1 cellular context compared by ENCODE assay signal in the genomic region with DNA sequence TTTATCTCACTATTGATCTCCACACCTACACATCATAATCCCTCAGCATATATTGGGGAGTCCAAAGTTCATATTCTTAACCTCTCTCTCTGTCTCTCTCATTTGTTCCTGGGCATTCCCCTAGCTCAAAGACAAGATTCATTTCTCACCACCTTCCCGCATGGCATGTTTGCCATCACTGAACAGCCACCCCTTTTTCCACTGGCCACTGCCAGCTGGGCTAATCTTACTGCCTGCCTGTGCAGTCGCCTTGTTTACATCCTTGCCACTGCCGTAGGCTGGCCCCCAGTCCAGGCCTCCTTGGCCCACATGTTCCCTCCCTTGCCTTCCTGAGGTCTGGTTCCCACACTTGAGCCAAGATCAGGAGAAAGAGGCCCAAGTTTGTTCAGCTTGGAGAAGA.
A peak's percentile ranks its signal among the peaks of the same experiment; 100 is the strongest.
TF ChIP-seq lines count a peak whose summit lies in the region.

No MANE protein-coding gene starts in this region.

TF ChIP-seq in HepG2, 621 proteins besides CTCF, POLR2A, EP300 and RAD21 (continued from another document and continues in another):
- 0 out of 2 replicates have a peak, but pooled peaks have one; percentile 31 for TF ChIP-seq HDAC1 (CRISPR knock-in tag; IDR thresholded peaks at IDR 0.05)
- TF ChIP-seq, protein P1, sequence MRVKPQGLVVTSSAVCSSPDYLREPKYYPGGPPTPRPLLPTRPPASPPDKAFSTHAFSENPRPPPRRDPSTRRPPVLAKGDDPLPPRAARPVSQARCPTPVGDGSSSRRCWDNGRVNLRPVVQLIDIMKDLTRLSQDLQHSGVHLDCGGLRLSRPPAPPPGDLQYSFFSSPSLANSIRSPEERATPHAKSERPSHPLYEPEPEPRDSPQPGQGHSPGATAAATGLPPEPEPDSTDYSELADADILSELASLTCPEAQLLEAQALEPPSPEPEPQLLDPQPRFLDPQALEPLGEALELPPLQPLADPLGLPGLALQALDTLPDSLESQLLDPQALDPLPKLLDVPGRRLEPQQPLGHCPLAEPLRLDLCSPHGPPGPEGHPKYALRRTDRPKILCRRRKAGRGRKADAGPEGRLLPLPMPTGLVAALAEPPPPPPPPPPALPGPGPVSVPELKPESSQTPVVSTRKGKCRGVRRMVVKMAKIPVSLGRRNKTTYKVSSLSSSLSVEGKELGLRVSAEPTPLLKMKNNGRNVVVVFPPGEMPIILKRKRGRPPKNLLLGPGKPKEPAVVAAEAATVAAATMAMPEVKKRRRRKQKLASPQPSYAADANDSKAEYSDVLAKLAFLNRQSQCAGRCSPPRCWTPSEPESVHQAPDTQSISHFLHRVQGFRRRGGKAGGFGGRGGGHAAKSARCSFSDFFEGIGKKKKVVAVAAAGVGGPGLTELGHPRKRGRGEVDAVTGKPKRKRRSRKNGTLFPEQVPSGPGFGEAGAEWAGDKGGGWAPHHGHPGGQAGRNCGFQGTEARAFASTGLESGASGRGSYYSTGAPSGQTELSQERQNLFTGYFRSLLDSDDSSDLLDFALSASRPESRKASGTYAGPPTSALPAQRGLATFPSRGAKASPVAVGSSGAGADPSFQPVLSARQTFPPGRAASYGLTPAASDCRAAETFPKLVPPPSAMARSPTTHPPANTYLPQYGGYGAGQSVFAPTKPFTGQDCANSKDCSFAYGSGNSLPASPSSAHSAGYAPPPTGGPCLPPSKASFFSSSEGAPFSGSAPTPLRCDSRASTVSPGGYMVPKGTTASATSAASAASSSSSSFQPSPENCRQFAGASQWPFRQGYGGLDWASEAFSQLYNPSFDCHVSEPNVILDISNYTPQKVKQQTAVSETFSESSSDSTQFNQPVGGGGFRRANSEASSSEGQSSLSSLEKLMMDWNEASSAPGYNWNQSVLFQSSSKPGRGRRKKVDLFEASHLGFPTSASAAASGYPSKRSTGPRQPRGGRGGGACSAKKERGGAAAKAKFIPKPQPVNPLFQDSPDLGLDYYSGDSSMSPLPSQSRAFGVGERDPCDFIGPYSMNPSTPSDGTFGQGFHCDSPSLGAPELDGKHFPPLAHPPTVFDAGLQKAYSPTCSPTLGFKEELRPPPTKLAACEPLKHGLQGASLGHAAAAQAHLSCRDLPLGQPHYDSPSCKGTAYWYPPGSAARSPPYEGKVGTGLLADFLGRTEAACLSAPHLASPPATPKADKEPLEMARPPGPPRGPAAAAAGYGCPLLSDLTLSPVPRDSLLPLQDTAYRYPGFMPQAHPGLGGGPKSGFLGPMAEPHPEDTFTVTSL (CRISPR knock-in tag; IDR thresholded peaks at IDR 0.05; ENCODE audit: borderline replicate concordance), result peak; percentile 60; the same call in 1 of the 2 replicates
- TF ChIP-seq, protein P2, sequence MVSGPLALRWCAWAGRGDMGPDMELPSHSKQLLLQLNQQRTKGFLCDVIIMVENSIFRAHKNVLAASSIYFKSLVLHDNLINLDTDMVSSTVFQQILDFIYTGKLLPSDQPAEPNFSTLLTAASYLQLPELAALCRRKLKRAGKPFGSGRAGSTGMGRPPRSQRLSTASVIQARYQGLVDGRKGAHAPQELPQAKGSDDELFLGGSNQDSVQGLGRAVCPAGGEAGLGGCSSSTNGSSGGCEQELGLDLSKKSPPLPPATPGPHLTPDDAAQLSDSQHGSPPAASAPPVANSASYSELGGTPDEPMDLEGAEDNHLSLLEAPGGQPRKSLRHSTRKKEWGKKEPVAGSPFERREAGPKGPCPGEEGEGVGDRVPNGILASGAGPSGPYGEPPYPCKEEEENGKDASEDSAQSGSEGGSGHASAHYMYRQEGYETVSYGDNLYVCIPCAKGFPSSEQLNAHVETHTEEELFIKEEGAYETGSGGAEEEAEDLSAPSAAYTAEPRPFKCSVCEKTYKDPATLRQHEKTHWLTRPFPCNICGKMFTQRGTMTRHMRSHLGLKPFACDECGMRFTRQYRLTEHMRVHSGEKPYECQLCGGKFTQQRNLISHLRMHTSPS (CRISPR knock-in tag; IDR thresholded peaks at IDR 0.05; ENCODE audit: low read depth), result peak; percentile 83
- peak; percentile 93 for TF ChIP-seq PITX1 (CRISPR knock-in tag; IDR thresholded peaks at IDR 0.05)
- no peak for TF ChIP-seq ZNF451 (CRISPR knock-in tag; IDR thresholded peaks at IDR 0.05)
- TF ChIP-seq SAP130 (CRISPR knock-in tag; IDR thresholded peaks at IDR 0.05; ENCODE audit: low read depth), result no peak
- TF ChIP-seq SAFB2 (CRISPR knock-in tag; IDR thresholded peaks at IDR 0.05; ENCODE audit: borderline replicate concordance, low read depth), result no peak
- TF ChIP-seq IKZF4 (CRISPR knock-in tag; IDR thresholded peaks at IDR 0.05; ENCODE audit: borderline replicate concordance, low read depth, not compliant biosample characterization), result no peak
- no peak for TF ChIP-seq ZBTB21 (CRISPR knock-in tag; IDR thresholded peaks at IDR 0.05)
- TF ChIP-seq ZBTB26 (CRISPR knock-in tag; IDR thresholded peaks at IDR 0.05; ENCODE audit: borderline replicate concordance), result no peak
- peak; percentile 87 for TF ChIP-seq HNF4A (CRISPR knock-in tag; IDR thresholded peaks at IDR 0.05)
- no peak for TF ChIP-seq ZNF567 (CRISPR knock-in tag; IDR thresholded peaks at IDR 0.05; ENCODE audit: borderline replicate concordance)
- no peak for TF ChIP-seq SOX6 (IDR thresholded peaks at IDR 0.05)
- TF ChIP-seq SOX6 (CRISPR knock-in tag; IDR thresholded peaks at IDR 0.05), result peak; percentile 23; the same call in 1 of the 2 replicates
- TF ChIP-seq, protein P3, sequence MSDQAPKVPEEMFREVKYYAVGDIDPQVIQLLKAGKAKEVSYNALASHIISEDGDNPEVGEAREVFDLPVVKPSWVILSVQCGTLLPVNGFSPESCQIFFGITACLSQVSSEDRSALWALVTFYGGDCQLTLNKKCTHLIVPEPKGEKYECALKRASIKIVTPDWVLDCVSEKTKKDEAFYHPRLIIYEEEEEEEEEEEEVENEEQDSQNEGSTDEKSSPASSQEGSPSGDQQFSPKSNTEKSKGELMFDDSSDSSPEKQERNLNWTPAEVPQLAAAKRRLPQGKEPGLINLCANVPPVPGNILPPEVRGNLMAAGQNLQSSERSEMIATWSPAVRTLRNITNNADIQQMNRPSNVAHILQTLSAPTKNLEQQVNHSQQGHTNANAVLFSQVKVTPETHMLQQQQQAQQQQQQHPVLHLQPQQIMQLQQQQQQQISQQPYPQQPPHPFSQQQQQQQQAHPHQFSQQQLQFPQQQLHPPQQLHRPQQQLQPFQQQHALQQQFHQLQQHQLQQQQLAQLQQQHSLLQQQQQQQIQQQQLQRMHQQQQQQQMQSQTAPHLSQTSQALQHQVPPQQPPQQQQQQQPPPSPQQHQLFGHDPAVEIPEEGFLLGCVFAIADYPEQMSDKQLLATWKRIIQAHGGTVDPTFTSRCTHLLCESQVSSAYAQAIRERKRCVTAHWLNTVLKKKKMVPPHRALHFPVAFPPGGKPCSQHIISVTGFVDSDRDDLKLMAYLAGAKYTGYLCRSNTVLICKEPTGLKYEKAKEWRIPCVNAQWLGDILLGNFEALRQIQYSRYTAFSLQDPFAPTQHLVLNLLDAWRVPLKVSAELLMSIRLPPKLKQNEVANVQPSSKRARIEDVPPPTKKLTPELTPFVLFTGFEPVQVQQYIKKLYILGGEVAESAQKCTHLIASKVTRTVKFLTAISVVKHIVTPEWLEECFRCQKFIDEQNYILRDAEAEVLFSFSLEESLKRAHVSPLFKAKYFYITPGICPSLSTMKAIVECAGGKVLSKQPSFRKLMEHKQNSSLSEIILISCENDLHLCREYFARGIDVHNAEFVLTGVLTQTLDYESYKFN (CRISPR knock-in tag; conservative IDR thresholded peaks at IDR 0.05), result peak; percentile 53
- TF ChIP-seq ZEB1 (IDR thresholded peaks at IDR 0.05; ENCODE audit: insufficient replicate concordance, low read depth), result no peak
- TF ChIP-seq, protein P4, sequence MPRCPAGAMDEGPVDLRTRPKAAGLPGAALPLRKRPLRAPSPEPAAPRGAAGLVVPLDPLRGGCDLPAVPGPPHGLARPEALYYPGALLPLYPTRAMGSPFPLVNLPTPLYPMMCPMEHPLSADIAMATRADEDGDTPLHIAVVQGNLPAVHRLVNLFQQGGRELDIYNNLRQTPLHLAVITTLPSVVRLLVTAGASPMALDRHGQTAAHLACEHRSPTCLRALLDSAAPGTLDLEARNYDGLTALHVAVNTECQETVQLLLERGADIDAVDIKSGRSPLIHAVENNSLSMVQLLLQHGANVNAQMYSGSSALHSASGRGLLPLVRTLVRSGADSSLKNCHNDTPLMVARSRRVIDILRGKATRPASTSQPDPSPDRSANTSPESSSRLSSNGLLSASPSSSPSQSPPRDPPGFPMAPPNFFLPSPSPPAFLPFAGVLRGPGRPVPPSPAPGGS (CRISPR knock-in tag; IDR thresholded peaks at IDR 0.05), result no peak
- TF ChIP-seq ZNF724P (CRISPR knock-in tag; IDR thresholded peaks at IDR 0.05; ENCODE audit: borderline replicate concordance), result no peak
- no peak for TF ChIP-seq ZNF891 (CRISPR knock-in tag; IDR thresholded peaks at IDR 0.05)
- TF ChIP-seq ZNF772 (CRISPR knock-in tag; IDR thresholded peaks at IDR 0.05), result no peak
- TF ChIP-seq, protein P5, sequence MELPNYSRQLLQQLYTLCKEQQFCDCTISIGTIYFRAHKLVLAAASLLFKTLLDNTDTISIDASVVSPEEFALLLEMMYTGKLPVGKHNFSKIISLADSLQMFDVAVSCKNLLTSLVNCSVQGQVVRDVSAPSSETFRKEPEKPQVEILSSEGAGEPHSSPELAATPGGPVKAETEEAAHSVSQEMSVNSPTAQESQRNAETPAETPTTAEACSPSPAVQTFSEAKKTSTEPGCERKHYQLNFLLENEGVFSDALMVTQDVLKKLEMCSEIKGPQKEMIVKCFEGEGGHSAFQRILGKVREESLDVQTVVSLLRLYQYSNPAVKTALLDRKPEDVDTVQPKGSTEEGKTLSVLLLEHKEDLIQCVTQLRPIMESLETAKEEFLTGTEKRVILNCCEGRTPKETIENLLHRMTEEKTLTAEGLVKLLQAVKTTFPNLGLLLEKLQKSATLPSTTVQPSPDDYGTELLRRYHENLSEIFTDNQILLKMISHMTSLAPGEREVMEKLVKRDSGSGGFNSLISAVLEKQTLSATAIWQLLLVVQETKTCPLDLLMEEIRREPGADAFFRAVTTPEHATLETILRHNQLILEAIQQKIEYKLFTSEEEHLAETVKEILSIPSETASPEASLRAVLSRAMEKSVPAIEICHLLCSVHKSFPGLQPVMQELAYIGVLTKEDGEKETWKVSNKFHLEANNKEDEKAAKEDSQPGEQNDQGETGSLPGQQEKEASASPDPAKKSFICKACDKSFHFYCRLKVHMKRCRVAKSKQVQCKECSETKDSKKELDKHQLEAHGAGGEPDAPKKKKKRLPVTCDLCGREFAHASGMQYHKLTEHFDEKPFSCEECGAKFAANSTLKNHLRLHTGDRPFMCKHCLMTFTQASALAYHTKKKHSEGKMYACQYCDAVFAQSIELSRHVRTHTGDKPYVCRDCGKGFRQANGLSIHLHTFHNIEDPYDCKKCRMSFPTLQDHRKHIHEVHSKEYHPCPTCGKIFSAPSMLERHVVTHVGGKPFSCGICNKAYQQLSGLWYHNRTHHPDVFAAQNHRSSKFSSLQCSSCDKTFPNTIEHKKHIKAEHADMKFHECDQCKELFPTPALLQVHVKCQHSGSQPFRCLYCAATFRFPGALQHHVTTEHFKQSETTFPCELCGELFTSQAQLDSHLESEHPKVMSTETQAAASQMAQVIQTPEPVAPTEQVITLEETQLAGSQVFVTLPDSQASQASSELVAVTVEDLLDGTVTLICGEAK (IDR thresholded peaks at IDR 0.05), result no peak
- TF ChIP-seq, protein P5 (CRISPR knock-in tag; IDR thresholded peaks at IDR 0.05), result no peak
- TF ChIP-seq SOX13 (IDR thresholded peaks at IDR 0.05), result no peak
- peak in 1 of 2 experiments; percentile 47; a peak in 2 of 4 replicates for TF ChIP-seq SOX13 (CRISPR knock-in tag; conservative IDR thresholded peaks at IDR 0.05 in 1 of 2, IDR thresholded peaks at IDR 0.05 in 1 of 2)
- TF ChIP-seq ARID2 (CRISPR knock-in tag; IDR thresholded peaks at IDR 0.05; ENCODE audit: borderline replicate concordance), result no peak
- TF ChIP-seq MZF1 (CRISPR knock-in tag; IDR thresholded peaks at IDR 0.05; ENCODE audit: borderline replicate concordance), result no peak
- TF ChIP-seq PATZ1 (CRISPR knock-in tag; IDR thresholded peaks at IDR 0.05), result 0 out of 2 replicates have a peak, but pooled peaks have one; percentile 17
